ENCODE assay signal across 8 cellular contexts in the genomic region with DNA sequence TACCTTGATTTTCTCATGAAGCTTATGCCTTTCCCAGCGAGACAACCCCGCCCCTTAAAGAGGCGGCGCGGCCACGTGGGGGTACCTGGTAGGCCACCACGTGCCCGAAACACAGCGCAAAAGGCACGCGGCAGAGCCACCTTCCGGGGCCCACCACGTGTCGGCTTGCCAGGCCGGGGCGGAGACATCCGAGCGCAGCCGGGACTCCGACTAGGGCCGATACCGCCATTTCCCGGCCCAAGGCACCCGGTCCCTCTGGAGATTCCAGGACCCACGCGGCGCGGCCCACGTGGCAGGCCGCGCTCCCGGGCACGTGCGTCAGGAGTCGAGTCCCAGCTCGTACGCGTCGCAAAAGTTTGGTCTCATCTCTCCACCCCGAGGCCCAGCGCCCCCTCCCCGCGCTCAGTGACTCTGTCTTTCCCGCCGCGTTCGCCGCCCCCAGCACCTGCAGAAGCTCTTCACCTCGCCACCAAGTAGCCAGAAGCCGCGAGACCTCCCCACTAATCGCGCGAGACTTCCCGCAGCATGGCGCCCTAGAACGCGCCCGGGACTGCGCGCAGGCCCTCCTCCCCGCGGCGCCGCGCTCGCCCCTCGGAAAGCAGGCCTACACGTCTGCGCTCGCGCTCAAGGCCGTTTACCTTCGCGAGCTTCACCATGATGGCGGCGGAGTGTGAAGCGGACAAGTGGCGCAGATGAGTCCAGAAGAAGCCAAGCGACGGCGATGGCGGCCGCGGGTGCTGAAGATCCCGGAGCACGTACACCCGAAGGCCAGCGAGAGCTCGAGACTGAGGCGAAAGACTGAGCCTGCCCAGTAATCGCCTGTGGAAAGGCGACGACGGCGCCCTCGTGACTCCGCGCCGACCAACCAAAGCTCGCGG. TPM values are rescaled to one million over a fixed set of nuclear protein-coding genes. Genes with fewer than 3 reads are reported as not detected.
A peak's percentile ranks its signal among the peaks of the same experiment; 100 is the strongest.
DNase-seq lines count a peak whose midpoint lies in the region; ATAC-seq and TF ChIP-seq lines count a peak whose summit lies in the region.

A gene with protein sequence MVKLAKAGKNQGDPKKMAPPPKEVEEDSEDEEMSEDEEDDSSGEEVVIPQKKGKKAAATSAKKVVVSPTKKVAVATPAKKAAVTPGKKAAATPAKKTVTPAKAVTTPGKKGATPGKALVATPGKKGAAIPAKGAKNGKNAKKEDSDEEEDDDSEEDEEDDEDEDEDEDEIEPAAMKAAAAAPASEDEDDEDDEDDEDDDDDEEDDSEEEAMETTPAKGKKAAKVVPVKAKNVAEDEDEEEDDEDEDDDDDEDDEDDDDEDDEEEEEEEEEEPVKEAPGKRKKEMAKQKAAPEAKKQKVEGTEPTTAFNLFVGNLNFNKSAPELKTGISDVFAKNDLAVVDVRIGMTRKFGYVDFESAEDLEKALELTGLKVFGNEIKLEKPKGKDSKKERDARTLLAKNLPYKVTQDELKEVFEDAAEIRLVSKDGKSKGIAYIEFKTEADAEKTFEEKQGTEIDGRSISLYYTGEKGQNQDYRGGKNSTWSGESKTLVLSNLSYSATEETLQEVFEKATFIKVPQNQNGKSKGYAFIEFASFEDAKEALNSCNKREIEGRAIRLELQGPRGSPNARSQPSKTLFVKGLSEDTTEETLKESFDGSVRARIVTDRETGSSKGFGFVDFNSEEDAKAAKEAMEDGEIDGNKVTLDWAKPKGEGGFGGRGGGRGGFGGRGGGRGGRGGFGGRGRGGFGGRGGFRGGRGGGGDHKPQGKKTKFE (minus strand): TSS at position 787 of the 878 bp plus-strand sequence. CDS start 131 bp downstream, at position 656.

- H3K27ac Mint-ChIP-seq in chondrocyte (ENCODE audit: unreplicated experiment), result peak within 1 kb of the TSS; percentile 100

- ATAC-seq in GM19023 (IDR thresholded peaks at IDR 0.05; ENCODE audit: unreplicated experiment) (peak; percentile 91), HG03280 (IDR thresholded peaks at IDR 0.05; ENCODE audit: unreplicated experiment) (peak; percentile 89)

- peak; percentile 89 for DNase-seq in AG08396 (ENCODE audit: low spot score)
- peak; percentile 71 for DNase-seq in NCI-H345 treated with DMSO at 0.1 percent for 48 hours (lab: John Stamatoyannopoulos, UW; ENCODE audit: unreplicated experiment)
- DNase-seq in activated CD4-positive, alpha-beta T cell treated with anti-CD3 and anti-CD28 coated beads for 1 hour, result peak; percentile 77
- DNase-seq in chondrocyte (ENCODE audit: low spot score), result peak; percentile 90
- peak; percentile 96 for DNase-seq in left kidney (ENCODE audit: low read depth, low spot score)
- DNase-seq in stimulated activated CD4-positive, alpha-beta T cell treated with anti-CD3 and anti-CD28 coated beads, Interleukin-4, amount 100 ng/mL, for 1 hour, result peak; percentile 89

- peaks cover 34% of the 10 kb centered on the region for H3K4me1 Mint-ChIP-seq in chondrocyte (ENCODE audit: low read depth)

- no peaks in the 10 kb centered on the region for H3K27me3 Mint-ChIP-seq in chondrocyte (ENCODE audit: low read depth)

- peak within 1 kb of the TSS; percentile 97 for H3K4me3 Mint-ChIP-seq in chondrocyte (ENCODE audit: unreplicated experiment)

- H3K9me3 Mint-ChIP-seq in chondrocyte (ENCODE audit: low read depth), result no peaks in the 10 kb centered on the region

- peaks cover 31% of the 10 kb centered on the region for H3K36me3 Mint-ChIP-seq in chondrocyte (ENCODE audit: low read depth)

- TF ChIP-seq CTCF in chondrocyte (IDR thresholded peaks at IDR 0.05), result no peak

RNA-seq across cellular contexts. Expression of the gene that starts here (rescaled TPM):
- 298 to 471 TPM (median 302 TPM) in 3 replicates for total RNA-seq in chondrocyte

Comparison
In these comparisons a context has a peak if more than half of its experiments do, and no peak if none do; other contexts are left out.
1. Peak in every context shown above with its lines: DNase-seq and ATAC-seq.